ENCODE assay signal across 8 cellular contexts in genomic region chr21:44301093-44301492, GRCh38. TPM values are rescaled to one million over a fixed set of nuclear protein-coding genes. Genes with fewer than 3 reads are reported as not detected.
DNase-seq lines count a peak whose midpoint lies in the region; ATAC-seq and TF ChIP-seq lines count a peak whose summit lies in the region.

No MANE protein-coding gene starts in this region.

- TF ChIP-seq CTCF in heart right ventricle (IDR thresholded peaks at IDR 0.05): peak in 1 of 9 donors; percentile 3
- no peak for TF ChIP-seq CTCF in brain microvascular endothelial cell (IDR thresholded peaks at IDR 0.05; ENCODE audit: low read depth, low read length, missing control alignments)
- TF ChIP-seq CTCF in mesothelial cell of epicardium (IDR thresholded peaks at IDR 0.05; ENCODE audit: unreplicated experiment): no peak
- no peak for TF ChIP-seq CTCF in upper lobe of right lung (IDR thresholded peaks at IDR 0.05)

- H3K27me3 Mint-ChIP-seq in mesothelial cell of epicardium (ENCODE audit: low read depth): no peaks in the 10 kb centered on the region

- H3K4me3 ChIP-seq in heart right ventricle: peak overlapping the region; percentile 56 to 92 (median 78)
- peak overlapping the region; percentile 67 for H3K4me3 ChIP-seq in brain microvascular endothelial cell (ENCODE audit: low read depth, low read length)
- H3K4me3 ChIP-seq in upper lobe of right lung: peak overlapping the region; percentile 78

- no peaks in the 10 kb centered on the region for H3K27me3 ChIP-seq in heart right ventricle
- H3K27me3 ChIP-seq in brain microvascular endothelial cell (replicated peaks): no peaks in the 10 kb centered on the region
- H3K27me3 ChIP-seq in upper lobe of right lung: no peaks in the 10 kb centered on the region

- H3K9me3 Mint-ChIP-seq in mesothelial cell of epicardium: no peaks in the 10 kb centered on the region

- peak overlapping the region; percentile 34 for H3K27ac Mint-ChIP-seq in mesothelial cell of epicardium

- no peak for DNase-seq in heart right ventricle
- DNase-seq in Right ventricle myocardium superior: no peak
- DNase-seq in brain microvascular endothelial cell: no peak
- DNase-seq in mesothelial cell of epicardium (ENCODE audit: low spot score in 2 of 2, unreplicated experiment in 2 of 2): no peak
- DNase-seq in upper lobe of right lung: no peak
- no peak for DNase-seq in cerebellar cortex (ENCODE audit: low spot score)
- DNase-seq in NCI-H146 (lab: John Stamatoyannopoulos, UW): no peak

- H3K36me3 ChIP-seq in heart right ventricle (peaks cover 0 to 2% (median 0%) of the 10 kb centered on the region in 9 donors), brain microvascular endothelial cell (replicated peaks) (no peaks in the 10 kb centered on the region), upper lobe of right lung (no peaks in the 10 kb centered on the region)

- peaks cover 26% of the 10 kb centered on the region for H3K4me1 Mint-ChIP-seq in mesothelial cell of epicardium

- ATAC-seq in heart right ventricle: no peak
- ATAC-seq in Right ventricle myocardium superior (ENCODE audit: poor library complexity): no peak
- ATAC-seq in upper lobe of right lung: no peak
- ATAC-seq in GM19395 (IDR thresholded peaks at IDR 0.05; ENCODE audit: unreplicated experiment): no peak

- WGBS in heart right ventricle, 2 donors: 67 to 74% methylated on average over 12 of the region's 12 CpGs

- no peaks in the 10 kb centered on the region for H3K9me3 ChIP-seq in heart right ventricle
- H3K9me3 ChIP-seq in upper lobe of right lung: no peaks in the 10 kb centered on the region

- intact Hi-C loops in heart right ventricle (cut with DNase I): loop anchor here in 3 of 10 donors (2.0 to 10.0 kb wide), 3 partner anchors 36 to 286 kb away; partner anchors contain the start of genes CFAP410 (in 2 of the 3) and TRAPPC10 (in 1 of the 3)
- intact Hi-C loops in Right ventricle myocardium superior (cut with DNase I): no loop called here
- intact Hi-C loops in upper lobe of right lung (cut with DNase I): no loop called here

- H3K4me3 Mint-ChIP-seq in mesothelial cell of epicardium: peak overlapping the region; percentile 76

- H3K27ac ChIP-seq in heart right ventricle (peak overlapping the region in 9 of 10 donors; percentile 83 to 98 (median 93)), brain microvascular endothelial cell (no peak overlapping the region), upper lobe of right lung (peak overlapping the region; percentile 84)

- H3K4me1 ChIP-seq in heart right ventricle (peaks cover 38 to 75% (median 60%) of the 10 kb centered on the region in 9 donors), upper lobe of right lung (peaks cover 43% of the 10 kb centered on the region)

- in situ Hi-C loops in brain microvascular endothelial cell (cut with HindIII; ENCODE audit: low pct_ligation_motif_present, low sequenced_read_pairs): no loop called here

- H3K36me3 Mint-ChIP-seq in mesothelial cell of epicardium: no peaks in the 10 kb centered on the region

RNA-seq across cellular contexts. Expression of gene PFKL, which starts 1.2 kb away (rescaled TPM):
- 10 to 100 TPM; 34.7 to 84.4 (median 43.8) TPM for total RNA-seq in heart right ventricle
- polyA plus RNA-seq in heart right ventricle: 10 to 100 TPM; 42.6 to 56.9 TPM
- total RNA-seq in Right ventricle myocardium superior: 42.7 TPM
- total RNA-seq in mesothelial cell of epicardium: 147 to 160 TPM (median 155 TPM) in 3 replicates
- 101 TPM for total RNA-seq in upper lobe of right lung

RNA-seq across cellular contexts. Expression of gene AIRE, which starts 15.4 kb away (rescaled TPM):
- total RNA-seq in heart right ventricle (under 1 TPM in 2 of 10 donors, not detected in 8; 0.05 to 0.10 TPM), Right ventricle myocardium superior (not detected), mesothelial cell of epicardium (0.13 to 0.23 TPM (median 0.18 TPM) in 3 replicates), upper lobe of right lung (not detected)
- polyA plus RNA-seq in heart right ventricle: under 1 TPM in 1 of 2 donors, not detected in 1; 0.06 TPM

RNA-seq across cellular contexts. Expression of gene CFAP410, which starts 38.1 kb away (rescaled TPM):
- 10 to 100 TPM; 10.9 to 15.8 (median 13.3) TPM for total RNA-seq in heart right ventricle
- 10 to 100 TPM; 27.6 to 34.7 TPM for polyA plus RNA-seq in heart right ventricle
- total RNA-seq in Right ventricle myocardium superior: 13.9 TPM
- total RNA-seq in mesothelial cell of epicardium: 27.6 to 34.0 TPM (median 32.0 TPM) in 3 replicates
- 25.4 TPM for total RNA-seq in upper lobe of right lung

RNA-seq across cellular contexts. Expression of gene DNMT3L, which starts 39.4 kb away (rescaled TPM):
- not detected for total RNA-seq in heart right ventricle
- polyA plus RNA-seq in heart right ventricle: not detected
- not detected for total RNA-seq in Right ventricle myocardium superior
- not detected in 3 replicates for total RNA-seq in mesothelial cell of epicardium
- not detected for total RNA-seq in upper lobe of right lung

RNA-seq across cellular contexts. Expression of gene TRPM2, which starts 52.3 kb away (rescaled TPM):
- total RNA-seq in heart right ventricle: 1 to 10 TPM in 5 of 10 donors, under 1 TPM in 5; 0.34 to 8.5 (median 0.89) TPM
- polyA plus RNA-seq in heart right ventricle: 1 to 10 TPM; 1.2 to 2.4 TPM
- 1.9 TPM for total RNA-seq in Right ventricle myocardium superior
- 0.09 to 0.16 TPM (median 0.09 TPM) in 3 replicates for total RNA-seq in mesothelial cell of epicardium
- 10.0 TPM for total RNA-seq in upper lobe of right lung
